ENCODE assay signal across 9 cellular contexts in genomic region chr12:27861428-27862167, GRCh38.
DNase-seq lines count a peak whose midpoint lies in the region; ATAC-seq, FAIRE-seq and TF ChIP-seq lines count a peak whose summit lies in the region.
"Had no signal": no experiment of that assay in that cellular context is flagged by ENCODE, and none has a peak within 500 bp of the region (broad histone marks: within the 10 kb centered on the region; RNA-seq: fewer than 3 reads in every experiment).

No MANE protein-coding gene starts in this region.

- WGBS in IMR-90 (ENCODE audit: extremely low coverage in 2 of 2, insufficient read length in 1 of 2), 2 experiments, result 100% methylated on average over 1 of the region's 8 CpGs; no CpG with 5 or more reads in 1 of the 2 experiments

- ATAC-seq in GM21529 (IDR thresholded peaks at IDR 0.05; ENCODE audit: unreplicated experiment) (peak; percentile 74), IMR-90 (ENCODE audit: low read depth) (no peak)

- TF ChIP-seq RAD21 in IMR-90 (IDR thresholded peaks at IDR 0.05; ENCODE audit: low read length), result no peak

- CTCF ChIA-PET in IMR-90 (lab: Yijun Ruan, JAX), result interaction anchor here (0.9 to 1.0 kb wide), 2 partner anchors 11 to 40 kb away, joined by 3 read pairs; no protein-coding TSS in a partner anchor

- no peak overlapping the region for H3K4ac ChIP-seq in IMR-90 (ENCODE audit: low read depth, low read length)

- no peak overlapping the region for H2AK9ac ChIP-seq in IMR-90 (replicated peaks; ENCODE audit: low read depth, low read length, poor library complexity)

- peaks cover 4% of the 10 kb centered on the region; the same call in 1 of the 2 replicates for H3K4me1 ChIP-seq in IMR-90 (ENCODE audit: control insufficient read depth, insufficient read depth, low read length)

- H4K91ac ChIP-seq in IMR-90 (ENCODE audit: insufficient read depth, low read depth, low read length), result no peak overlapping the region

- TF ChIP-seq CTCF in IMR-90 (conservative IDR thresholded peaks at IDR 0.05; ENCODE audit: low read depth, low read length) (no peak), WERI-Rb-1 (IDR thresholded peaks at IDR 0.05; ENCODE audit: low read depth, low read length) (no peak), dorsolateral prefrontal cortex (IDR thresholded peaks at IDR 0.05 in 54 of 56, conservative IDR thresholded peaks at IDR 0.05 in 2 of 56; ENCODE audit: low read depth in 1 of 56, partially characterized antibody in 56 of 56) (no peak)

- no peaks in the 10 kb centered on the region for H3K36me3 ChIP-seq in IMR-90 (ENCODE audit: control insufficient read depth, insufficient read depth, low read length)
- no peaks in the 10 kb centered on the region for H3K36me3 ChIP-seq in WERI-Rb-1

- H3K9me3 ChIP-seq in IMR-90 (ENCODE audit: control insufficient read depth, insufficient read depth, low read length), result peaks cover 2% of the 10 kb centered on the region
- no peaks in the 10 kb centered on the region for H3K9me3 ChIP-seq in WERI-Rb-1 (ENCODE audit: severe bottlenecking)

- no peaks in the 10 kb centered on the region for H3K79me1 ChIP-seq in IMR-90 (ENCODE audit: low read depth in 1 of 2, low read length in 2 of 2)

- H3K9ac ChIP-seq in IMR-90 (ENCODE audit: low read depth, low read length), result no peak overlapping the region

- H2AFZ ChIP-seq in IMR-90 (replicated peaks; ENCODE audit: low read length, poor library complexity), result no peak overlapping the region

- no peak overlapping the region for H3K4me3 ChIP-seq in IMR-90 (ENCODE audit: insufficient read depth, low read depth, low read length)
- no peak overlapping the region for H3K4me3 ChIP-seq in WERI-Rb-1 (ENCODE audit: low read depth, low read length)
- no peak overlapping the region for H3K4me3 ChIP-seq in dorsolateral prefrontal cortex

- no peak overlapping the region for H2BK120ac ChIP-seq in IMR-90 (ENCODE audit: low read depth, low read length)

- no peak overlapping the region for H3K14ac ChIP-seq in IMR-90 (replicated peaks; ENCODE audit: low read depth, low read length)

- H3K9me1 ChIP-seq in IMR-90 (ENCODE audit: insufficient read depth, low read length), result 0 out of 2 replicates have a peak, but pooled peaks cover 3% of the 10 kb centered on the region

- no peak overlapping the region for H3K56ac ChIP-seq in IMR-90 (ENCODE audit: extremely low read depth, insufficient read depth, low read length)

- TF ChIP-seq POLR2A in IMR-90 (IDR thresholded peaks at IDR 0.05; ENCODE audit: low read depth, low read length), result no peak

- H4K8ac ChIP-seq in IMR-90 (ENCODE audit: low read depth in 2 of 2, low read length in 2 of 2), result no peak overlapping the region

- H3K4me2 ChIP-seq in IMR-90 (ENCODE audit: low read depth, low read length), result no peak overlapping the region

- H3K27ac ChIP-seq in IMR-90 (ENCODE audit: insufficient read depth, low read length) (no peak overlapping the region), WERI-Rb-1 (no peak overlapping the region), dorsolateral prefrontal cortex (no peak overlapping the region)

- intact Hi-C loops in IMR-90 (cut with micrococcal nuclease), result no loop called here
- intact Hi-C loops in dorsolateral prefrontal cortex (cut with DNase I), result no loop called here
- intact Hi-C loops in posterior vena cava (cut with DNase I), result no loop called here

- POLR2A ChIA-PET in IMR-90 (lab: Charles Lee; ENCODE audit: unreplicated experiment), result no interaction called here

- H2BK15ac ChIP-seq in IMR-90 (ENCODE audit: low read depth, low read length), result no peak overlapping the region

- H3K27me3 ChIP-seq in IMR-90 (ENCODE audit: control insufficient read depth, insufficient read depth, low read length) (no peaks in the 10 kb centered on the region), WERI-Rb-1 (ENCODE audit: insufficient read depth, low read depth, severe bottlenecking) (no peaks in the 10 kb centered on the region), dorsolateral prefrontal cortex (peaks cover 0 to 5% (median 0%) of the 10 kb centered on the region in 45 donors)

- H2BK20ac ChIP-seq in IMR-90 (ENCODE audit: low read depth, low read length), result no peak overlapping the region

- H3K23ac ChIP-seq in IMR-90 (ENCODE audit: low read depth, low read length), result no peak overlapping the region

- peak; percentile 87 for FAIRE-seq in GM18507 (lab: Jason Lieb, UNC)
- FAIRE-seq: keratinocyte had no signal

- no TSS peak for BruUV-seq in IMR-90 (replicated peaks; lab: Mats Ljungman, UMichigan)

- H2BK5ac ChIP-seq in IMR-90 (ENCODE audit: low read depth, low read length, poor library complexity, severe bottlenecking), result no peak overlapping the region

- H4K20me1 ChIP-seq in IMR-90 (ENCODE audit: insufficient read depth, low read length), result no peaks in the 10 kb centered on the region

- no peak overlapping the region for H4K5ac ChIP-seq in IMR-90 (ENCODE audit: low read depth, low read length)

- H3K18ac ChIP-seq in IMR-90 (ENCODE audit: low read depth, low read length), result no peak overlapping the region

- dilution Hi-C loops in IMR-90 (cut with HindIII; ENCODE audit: low sequenced_read_pairs, unreplicated experiment), result no loop called here

- H2AK5ac ChIP-seq in IMR-90 (ENCODE audit: low read depth, low read length), result no peak overlapping the region

- in situ Hi-C loops in IMR-90 (cut with MboI; ENCODE audit: low sequenced_read_pairs), result no loop called here

- DNase-seq in GM18507 (ENCODE audit: extremely low spot score, insufficient read length, low read depth), result peak; percentile 5
- peak; percentile 59 for DNase-seq in IMR-90
- peak; percentile 31 for DNase-seq in iris pigment epithelial cell (ENCODE audit: low read depth)
- DNase-seq in WERI-Rb-1, result no peak
- no peak for DNase-seq in COLO829 (ENCODE audit: low spot score)
- no peak for DNase-seq in dorsolateral prefrontal cortex
- no peak for DNase-seq in posterior vena cava (ENCODE audit: low spot score)

TF ChIP-seq in IMR-90, 13 proteins besides CTCF, POLR2A, EP300 and RAD21:
- TF ChIP-seq MAZ (IDR thresholded peaks at IDR 0.05; ENCODE audit: borderline replicate concordance, low read depth, low read length) (no peak), CEBPB (IDR thresholded peaks at IDR 0.05; ENCODE audit: low read depth, low read length) (no peak), ELK1 (IDR thresholded peaks at IDR 0.05; ENCODE audit: borderline replicate concordance, low read depth, low read length) (no peak), CHD1 (IDR thresholded peaks at IDR 0.05; ENCODE audit: low read depth, low read length) (no peak), SMC3 (IDR thresholded peaks at IDR 0.05; ENCODE audit: low read depth, low read length) (no peak), BHLHE40 (IDR thresholded peaks at IDR 0.05; ENCODE audit: low read depth, low read length) (no peak)

Comparison
In these comparisons a context has a peak if more than half of its experiments do, and no peak if none do; other contexts are left out.
1. DNase-seq: peak in GM18507 (single experiment), IMR-90 (single experiment) and iris pigment epithelial cell (single experiment); none in WERI-Rb-1 (single experiment), COLO829 (single experiment), dorsolateral prefrontal cortex (0 of 10) and posterior vena cava (single experiment).